In genomic region chr16:68533937-68534336, GRCh38 we compare ENCODE assay signal across 8 cellular contexts.
"Had no signal": no experiment of that assay in that cellular context is flagged by ENCODE, and none has a peak within 500 bp of the region (broad histone marks: within the 10 kb centered on the region; RNA-seq: fewer than 3 reads in every experiment).

No MANE protein-coding gene starts in this region.

- H3K27ac Mint-ChIP-seq: HFFc6, IgD-negative memory B cell had no signal

- H3K4me3 Mint-ChIP-seq: HFFc6 had no signal

- DNase-seq: GM23248, GOT3, H7, HFFc6 had no signal

- H3K27ac ChIP-seq: GM23248, HL-60 had no signal

- H3K9me3 Mint-ChIP-seq: IgD-negative memory B cell had no signal

- ATAC-seq: HCT116, HepG2 had no signal
